Comparison of ENCODE assay signal across 8 cellular contexts in the genomic region with DNA sequence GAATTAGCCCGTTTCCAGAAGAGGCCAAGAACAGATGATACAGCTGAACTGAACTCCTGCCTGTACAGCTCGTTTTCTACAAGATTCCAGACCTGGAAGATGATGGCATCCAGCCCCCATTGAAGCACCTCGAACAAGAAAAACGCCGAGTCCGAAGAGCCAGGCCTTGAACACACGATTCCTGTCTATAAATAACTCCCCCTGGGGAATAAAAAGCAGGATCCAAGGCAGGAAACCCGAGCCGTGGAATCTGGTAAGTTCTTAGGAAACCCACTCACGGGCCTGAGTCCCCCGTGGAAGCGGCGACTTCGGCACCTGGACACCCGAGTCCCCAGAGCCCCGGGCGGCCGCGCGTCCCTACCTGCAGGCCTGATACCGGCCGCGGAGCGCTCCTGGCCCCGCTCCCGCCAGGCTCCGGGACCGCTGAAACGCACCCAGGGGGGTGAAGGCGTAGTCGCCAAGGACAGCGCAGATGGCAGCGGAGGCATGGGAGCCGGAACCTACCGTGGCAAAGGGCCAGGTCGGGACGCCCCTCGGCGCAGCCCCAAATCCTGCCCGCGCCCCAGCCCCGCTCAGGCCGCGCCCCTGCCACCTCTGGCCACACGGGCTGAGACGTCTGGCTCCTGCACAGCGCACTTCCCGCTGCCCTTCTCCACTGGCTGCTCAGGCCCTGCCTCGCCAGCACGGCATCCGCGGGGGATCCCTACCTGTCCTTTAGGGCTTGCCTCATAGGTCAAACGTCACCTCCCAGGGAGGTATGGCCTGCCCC. TPM values are rescaled to one million over a fixed set of nuclear protein-coding genes. Genes with fewer than 3 reads are reported as not detected.
A peak's percentile ranks its signal among the peaks of the same experiment; 100 is the strongest.
DNase-seq lines count a peak whose midpoint lies in the region; ATAC-seq and TF ChIP-seq lines count a peak whose summit lies in the region.

No MANE protein-coding gene starts in this region.

- no peaks in the 10 kb centered on the region for H3K36me3 Mint-ChIP-seq in HFFc6 (ENCODE audit: low read depth)

- H3K4me1 Mint-ChIP-seq in HFFc6 (ENCODE audit: low read depth), result peaks cover 20% of the 10 kb centered on the region

- H3K27me3 ChIP-seq in adipocyte (replicated peaks; ENCODE audit: control insufficient read depth, insufficient read depth, low read length) (no peaks in the 10 kb centered on the region), iPS DF 6.9 (ENCODE audit: control insufficient read depth, insufficient read depth, low read length) (peaks cover 3% of the 10 kb centered on the region; the same call in 1 of the 2 replicates), skeletal muscle tissue (ENCODE audit: control insufficient read depth in 3 of 3, insufficient read depth in 3 of 3, low read length in 3 of 3) (no peaks in the 10 kb centered on the region)

- no peak overlapping the region for H3K27ac Mint-ChIP-seq in HFFc6

- no peak overlapping the region for H3K27ac ChIP-seq in iPS DF 6.9 (ENCODE audit: low read length)
- peak overlapping the region; percentile 40 for H3K27ac ChIP-seq in skeletal muscle tissue (ENCODE audit: low read depth, low read length)

- H3K9ac ChIP-seq in adipocyte (ENCODE audit: low read length) (peak overlapping the region; percentile 72), skeletal muscle tissue (ENCODE audit: low read depth in 1 of 3, low read length in 3 of 3) (peak overlapping the region; percentile 82 to 89 (median 85))

- WGBS in iPS DF 6.9 (ENCODE audit: insufficient coverage, insufficient read length), result no CpG with 5 or more reads among the region's 53 CpGs

- DNase-seq in AG10803 (ENCODE audit: low read depth) (peak; percentile 29), HFFc6 (no peak), adipocyte (ENCODE audit: low read depth) (no peak), iPS DF 6.9 (ENCODE audit: low read depth, low spot score) (no peak), cortex of kidney (lab: John Stamatoyannopoulos, UW) (no peak)

- no peaks in the 10 kb centered on the region for H3K9me3 Mint-ChIP-seq in HFFc6

- ATAC-seq in GM21717 (IDR thresholded peaks at IDR 0.05; ENCODE audit: unreplicated experiment) (no peak), GM21529 (IDR thresholded peaks at IDR 0.05; ENCODE audit: unreplicated experiment) (no peak)

- H3K4me3 ChIP-seq in AG10803 (ENCODE audit: low read length), result peak overlapping the region; percentile 54
- H3K4me3 ChIP-seq in adipocyte (ENCODE audit: low read length), result peak overlapping the region; percentile 79
- peak overlapping the region; percentile 54 for H3K4me3 ChIP-seq in iPS DF 6.9 (ENCODE audit: low read length)
- peak overlapping the region; percentile 66 to 80 (median 77) for H3K4me3 ChIP-seq in skeletal muscle tissue (ENCODE audit: low read length in 3 of 3)

- peaks cover 24% of the 10 kb centered on the region for H3K4me1 ChIP-seq in adipocyte (ENCODE audit: control insufficient read depth, insufficient read depth, low read length)
- peaks cover 2% of the 10 kb centered on the region for H3K4me1 ChIP-seq in iPS DF 6.9 (ENCODE audit: control insufficient read depth, insufficient read depth, low read length)
- H3K4me1 ChIP-seq in skeletal muscle tissue (ENCODE audit: control insufficient read depth in 3 of 3, insufficient read depth in 3 of 3, low read length in 3 of 3), result peaks cover 13 to 17% (median 15%) of the 10 kb centered on the region in 3 donors

- TF ChIP-seq CTCF in AG10803 (conservative IDR thresholded peaks at IDR 0.05; ENCODE audit: low read length) (no peak), HFFc6 (IDR thresholded peaks at IDR 0.05) (no peak)

- H3K4me3 Mint-ChIP-seq in HFFc6, result peak overlapping the region; percentile 74

- H3K36me3 ChIP-seq in adipocyte (ENCODE audit: control insufficient read depth, insufficient read depth, low read length, severe bottlenecking) (no peaks in the 10 kb centered on the region), iPS DF 6.9 (ENCODE audit: control insufficient read depth, insufficient read depth, low read length) (no peaks in the 10 kb centered on the region), skeletal muscle tissue (ENCODE audit: control insufficient read depth in 3 of 3, insufficient read depth in 3 of 3, low read length in 3 of 3) (no peaks in the 10 kb centered on the region)

- H3K27me3 Mint-ChIP-seq in HFFc6 (ENCODE audit: insufficient read depth), result peaks cover 2% of the 10 kb centered on the region; the same call in 1 of the 2 replicates

- H3K9me3 ChIP-seq in adipocyte (ENCODE audit: control insufficient read depth, low read length) (no peaks in the 10 kb centered on the region), iPS DF 6.9 (ENCODE audit: control insufficient read depth, insufficient read depth, low read length) (no peaks in the 10 kb centered on the region), skeletal muscle tissue (ENCODE audit: control insufficient read depth in 3 of 3, low read length in 3 of 3) (no peaks in the 10 kb centered on the region)

RNA-seq across cellular contexts. Expression of a gene that starts 14.0 kb away (rescaled TPM):
- total RNA-seq in HFFc6 (2021; fragmentation: NEBNext Ultra II Directional; extraction: Animal tissue kit (Norgen Biotek cat#: 25700)), result 10 to 100 TPM; 20.3 to 24.5 (median 22.2) TPM
- total RNA-seq in skeletal muscle tissue, result 18.8 TPM

RNA-seq across cellular contexts. Expression of a gene that starts 26.0 kb away (rescaled TPM):
- total RNA-seq in HFFc6 (2021; fragmentation: NEBNext Ultra II Directional; extraction: Animal tissue kit (Norgen Biotek cat#: 25700)), result not detected
- total RNA-seq in skeletal muscle tissue, result not detected
